In the genomic region with DNA sequence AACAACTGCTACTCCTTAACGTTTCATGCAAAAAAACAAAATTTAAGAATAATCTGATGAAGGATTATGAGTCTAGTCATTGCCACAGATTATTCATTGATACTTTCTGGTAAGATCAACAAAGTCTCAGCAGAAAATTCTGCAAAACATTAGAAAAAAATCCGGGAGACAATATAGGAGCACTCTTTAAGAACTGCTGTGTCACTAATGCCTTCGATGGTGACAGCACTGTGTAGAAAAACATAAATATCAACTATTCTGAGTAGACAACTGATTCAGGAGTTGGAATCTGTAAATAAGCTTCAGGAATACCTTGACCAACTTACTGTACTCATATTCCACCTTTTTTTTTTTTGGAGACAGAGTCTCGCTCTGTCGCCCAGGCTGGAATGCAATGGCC, we compare ENCODE assay signal across 17 cellular contexts.
"Had no signal": no experiment of that assay in that cellular context is flagged by ENCODE, and none has a peak within 500 bp of the region (broad histone marks: within the 10 kb centered on the region; RNA-seq: fewer than 3 reads in every experiment).

No MANE protein-coding gene starts in this region.

- H3K36me3 Mint-ChIP-seq: mesothelial cell of epicardium, naive B cell had no signal

- DNase-seq: dermis blood vessel endothelial cell; dorsolateral prefrontal cortex; effector CD4-positive, alpha-beta T cell; effector memory CD4-positive, alpha-beta T cell; foreskin keratinocyte; glutamatergic neuron; head of caudate nucleus; heart right ventricle; hippocampal formation; left cardiac atrium; left lung; left ventricle myocardium superior; lower lobe of right lung; mesenchymal stem cell; mucosa of descending colon; naive B cell had no signal

- H3K27ac Mint-ChIP-seq: mesothelial cell of epicardium had no signal

- H3K9me3 Mint-ChIP-seq: mesothelial cell of epicardium, naive B cell had no signal

- H3K4me3 Mint-ChIP-seq: mesothelial cell of epicardium, naive B cell had no signal

- H3K27me3 Mint-ChIP-seq: naive B cell had no signal
